Comparison of ENCODE assay signal across 8 cellular contexts in genomic region chr16:2296662-2297505, GRCh38. TPM values are rescaled to one million over a fixed set of nuclear protein-coding genes. Genes with fewer than 3 reads are reported as not detected.
DNase-seq lines count a peak whose midpoint lies in the region; ATAC-seq and TF ChIP-seq lines count a peak whose summit lies in the region.

No MANE protein-coding gene starts in this region.

- no peak for ATAC-seq in T-helper 17 cell
- ATAC-seq in HG02642 (IDR thresholded peaks at IDR 0.05; ENCODE audit: poor library complexity, unreplicated experiment): no peak
- no peak for ATAC-seq in GM19351 (IDR thresholded peaks at IDR 0.05; ENCODE audit: unreplicated experiment)

- no peak for TF ChIP-seq POLR2A in erythroblast (IDR thresholded peaks at IDR 0.05; ENCODE audit: low read length)

- intact Hi-C loops in posterior vena cava (cut with DNase I): no loop called here

- DNase-seq in activated CD4-positive, alpha-beta T cell treated with anti-CD3 and anti-CD28 coated beads, Interleukin-2, amount 50 U/mL, for 48 hours: peak; percentile 22 to 34
- DNase-seq in activated CD4-positive, alpha-beta T cell treated with anti-CD3 and anti-CD28 coated beads for 4 hours: no peak
- DNase-seq in NCI-H460 (ENCODE audit: extremely low read depth, low read depth): peak; percentile 18
- DNase-seq in erythroblast (lab: John Stamatoyannopoulos, UW): peak; percentile 48 to 58
- peak; percentile 75 for DNase-seq in posterior vena cava (ENCODE audit: low spot score)
- no peak for DNase-seq in T-helper 17 cell

- no peaks in the 10 kb centered on the region for H3K9me3 ChIP-seq in T-helper 17 cell (ENCODE audit: control insufficient read depth, low read length, poor library complexity, severe bottlenecking)

- no peaks in the 10 kb centered on the region for H3K4me1 Mint-ChIP-seq in T-helper 17 cell

- no peak overlapping the region for H3K27ac Mint-ChIP-seq in T-helper 17 cell

- no peaks in the 10 kb centered on the region for H3K27me3 Mint-ChIP-seq in T-helper 17 cell

- H3K36me3 Mint-ChIP-seq in T-helper 17 cell (ENCODE audit: low read depth): no peaks in the 10 kb centered on the region

- H3K4me3 Mint-ChIP-seq in T-helper 17 cell: no peak overlapping the region

RNA-seq across cellular contexts. Expression of gene RNPS1, which starts 29.0 kb away (rescaled TPM):
- 142 and 147 TPM in 2 replicates for total RNA-seq in NCI-H460 (2014; rRNA removed; shearing (Covaris generic))
- 211 and 234 TPM in 2 replicates for polyA plus RNA-seq in NCI-H460 (2014; cell fraction: nucleus; rRNA removed)
- 100 to 1,000 TPM in 1 of 2 donors, 10 to 100 TPM in 1; 84.9 to 101 TPM for total RNA-seq in posterior vena cava
- total RNA-seq in T-helper 17 cell: 100 to 1,000 TPM; 204 to 224 TPM

RNA-seq across cellular contexts. Expression of gene ABCA3, which starts 43.6 kb away (rescaled TPM):
- total RNA-seq in NCI-H460 (2014; rRNA removed; shearing (Covaris generic)): 11.7 and 12.2 TPM in 2 replicates
- polyA plus RNA-seq in NCI-H460 (2014; cell fraction: nucleus; rRNA removed): 4.4 and 9.4 TPM in 2 replicates
- 10 to 100 TPM in 1 of 2 donors, 1 to 10 TPM in 1; 9.6 to 16.6 TPM for total RNA-seq in posterior vena cava
- total RNA-seq in T-helper 17 cell: 10 to 100 TPM in 1 of 2 donors, 1 to 10 TPM in 1; 8.3 to 10.5 TPM

RNA-seq across cellular contexts. Expression of gene ECI1, which starts 45.5 kb away (rescaled TPM):
- 87.3 and 107 TPM in 2 replicates for total RNA-seq in NCI-H460 (2014; rRNA removed; shearing (Covaris generic))
- polyA plus RNA-seq in NCI-H460 (2014; cell fraction: nucleus; rRNA removed): 165 and 200 TPM in 2 replicates
- total RNA-seq in posterior vena cava (10 to 100 TPM; 30.2 to 31.9 TPM), T-helper 17 cell (10 to 100 TPM; 15.2 TPM)

Comparison
In these comparisons a context has a peak if more than half of its experiments do, and no peak if none do; other contexts are left out.
1. DNase-seq: peak in activated CD4-positive, alpha-beta T cell treated with anti-CD3 and anti-CD28 coated beads, Interleukin-2, amount 50 U/mL, for 48 hours (2 of 2), NCI-H460 (single experiment), erythroblast (2 of 2) and posterior vena cava (single experiment); none in activated CD4-positive, alpha-beta T cell treated with anti-CD3 and anti-CD28 coated beads for 4 hours (0 of 2) and T-helper 17 cell (0 of 3).